ENCODE assay signal across 20 cellular contexts in the genomic region with DNA sequence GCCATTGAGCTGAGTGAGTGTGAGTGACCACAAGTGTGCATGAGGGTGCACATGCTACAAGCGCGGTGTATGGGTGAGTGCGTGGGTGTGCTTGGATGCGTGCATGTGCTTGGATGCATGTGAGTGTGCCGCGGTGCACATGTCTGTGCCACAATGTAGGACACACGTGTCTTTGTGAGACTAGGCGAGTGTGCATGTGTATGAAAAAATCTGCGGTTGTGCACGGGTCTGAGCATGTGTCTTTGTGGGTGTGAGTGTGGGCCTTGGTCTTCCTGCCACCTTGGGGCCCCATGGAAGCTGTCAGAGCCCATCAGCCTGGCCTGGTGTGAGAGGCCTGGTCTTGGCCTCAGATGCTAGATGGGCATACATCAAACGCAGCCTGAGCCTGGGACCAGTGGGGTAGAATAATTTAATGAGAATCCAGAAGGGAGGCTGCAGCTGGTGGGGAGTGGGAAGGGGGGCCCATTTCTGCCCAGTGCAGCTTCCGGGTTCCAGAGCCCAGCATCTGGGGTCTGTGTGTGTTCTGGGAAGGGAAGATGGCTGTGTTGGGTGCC.
"Had no signal": no experiment of that assay in that cellular context is flagged by ENCODE, and none has a peak within 500 bp of the region (broad histone marks: within the 10 kb centered on the region; RNA-seq: fewer than 3 reads in every experiment).

No MANE protein-coding gene starts in this region.

- H3K36me3 ChIP-seq: ascending aorta, breast epithelium, esophagus squamous epithelium, tibial artery, uterus had no signal

- H3K27me3 ChIP-seq: ascending aorta, breast epithelium, esophagus squamous epithelium, uterus had no signal

- H3K4me3 Mint-ChIP-seq: activated CD4-positive, alpha-beta T cell treated with anti-CD3 and anti-CD28 coated beads, Interleukin-2, amount 10 ng/mL, durations not matched to agents 7 days and 5 days; activated CD8-positive, alpha-beta T cell treated with anti-CD3 and anti-CD28 coated beads, Interleukin-2, amount 10 ng/mL, durations not matched to agents 7 days and 5 days; memory B cell had no signal

- H3K27ac Mint-ChIP-seq: activated CD4-positive, alpha-beta T cell treated with anti-CD3 and anti-CD28 coated beads, Interleukin-2, amount 10 ng/mL, durations not matched to agents 7 days and 5 days; activated CD8-positive, alpha-beta T cell treated with anti-CD3 and anti-CD28 coated beads, Interleukin-2, amount 10 ng/mL, durations not matched to agents 7 days and 5 days; memory B cell had no signal

- H3K4me1 ChIP-seq: ascending aorta, breast epithelium, uterus had no signal

- H3K36me3 Mint-ChIP-seq: memory B cell; naive thymus-derived CD8-positive, alpha-beta T cell had no signal

- H3K9me3 Mint-ChIP-seq: activated CD4-positive, alpha-beta T cell treated with anti-CD3 and anti-CD28 coated beads, Interleukin-2, amount 10 ng/mL, durations not matched to agents 7 days and 5 days; memory B cell; naive thymus-derived CD8-positive, alpha-beta T cell had no signal

- H3K27ac ChIP-seq: ascending aorta, breast epithelium, esophagus squamous epithelium, tibial artery, uterus had no signal

- DNase-seq: activated CD4-positive, alpha-beta T cell treated with anti-CD3 and anti-CD28 coated beads, Interleukin-2, amount 10 ng/mL, durations not matched to agents 7 days and 5 days; activated CD8-positive, alpha-beta memory T cell treated with anti-CD3 and anti-CD28 coated beads, Interleukin-2, amount 50 U/mL, for 4 hours; activated CD8-positive, alpha-beta T cell treated with anti-CD3 and anti-CD28 coated beads, Interleukin-2, amount 10 ng/mL, durations not matched to agents 7 days and 5 days; activated effector memory CD4-positive, alpha-beta T cell treated with anti-CD3 and anti-CD28 coated beads, Interleukin-2, amount 50 U/mL, for 16 hours; activated naive CD4-positive, alpha-beta T cell treated with anti-CD3 and anti-CD28 coated beads, Interleukin-2, amount 50 U/mL, for 16 hours; cerebellar nuclear complex; effector CD4-positive, alpha-beta T cell; esophagus squamous epithelium; naive thymus-derived CD8-positive, alpha-beta T cell; nucleus accumbens; stimulated activated CD4-positive, alpha-beta T cell treated with anti-CD3 and anti-CD28 coated beads, Interleukin-2, amount 100 ng/mL, for 24 hours; stimulated activated naive CD8-positive, alpha-beta T cell treated with anti-CD3 and anti-CD28 coated beads, Interleukin-15, Interleukin-2, amounts not matched to agents 100 U/mL and 50 U/mL, for 24 hours; substantia nigra; T1000; tibial artery; uterus had no signal

- ATAC-seq: activated CD4-positive, CD25-positive, alpha-beta regulatory T cell treated with anti-CD3 and anti-CD28 coated beads, Interleukin-2, amount 50 U/mL, for 24 hours; activated CD8-positive, alpha-beta T cell treated with anti-CD3 and anti-CD28 coated beads, Interleukin-2, amount 10 ng/mL, durations not matched to agents 7 days and 5 days; naive thymus-derived CD8-positive, alpha-beta T cell; stimulated activated naive CD8-positive, alpha-beta T cell treated with anti-CD3 and anti-CD28 coated beads, Interleukin-15, Interleukin-2, amounts not matched to agents 100 U/mL and 50 U/mL, for 24 hours had no signal

- H3K4me3 ChIP-seq: ascending aorta, breast epithelium, esophagus squamous epithelium, tibial artery, uterus had no signal

- H3K9me3 ChIP-seq: ascending aorta, breast epithelium, esophagus squamous epithelium, tibial artery, uterus had no signal
